ENCODE assay signal across 37 cellular contexts in genomic region chr9:34607331-34607730, GRCh38. TPM values are rescaled to one million over a fixed set of nuclear protein-coding genes. Genes with fewer than 3 reads are reported as not detected.
"Had no signal": no experiment of that assay in that cellular context is flagged by ENCODE, and none has a peak within 500 bp of the region (broad histone marks: within the 10 kb centered on the region; RNA-seq: fewer than 3 reads in every experiment).

No MANE protein-coding gene starts in this region.

- H3K36me3 ChIP-seq: adrenal gland, brain microvascular endothelial cell, breast epithelium had no signal

- H3K9me3 ChIP-seq: adrenal gland, body of pancreas, breast epithelium had no signal

- H3K27ac Mint-ChIP-seq: activated B cell treated with CpG ODN at 0.5 μM for 24 hours; activated CD4-positive, alpha-beta memory T cell treated with anti-CD3 and anti-CD28 coated beads for 36 hours; activated CD4-positive, alpha-beta T cell treated with anti-CD3 and anti-CD28 coated beads, Interleukin-2, amount 10 ng/mL, durations not matched to agents 24 days and 14 days; activated CD8-positive, alpha-beta T cell treated with anti-CD3 and anti-CD28 coated beads for 36 hours; activated naive CD4-positive, alpha-beta T cell treated with anti-CD3 and anti-CD28 coated beads for 36 hours; activated naive CD4-positive, alpha-beta T cell treated with anti-CD3 and anti-CD28 coated beads, Interleukin-2, amount 50 U/mL, for 72 hours; activated naive CD8-positive, alpha-beta T cell treated with anti-CD3 and anti-CD28 coated beads for 36 hours; activated T-cell treated with anti-CD3 and anti-CD28 coated beads, Interleukin-2, amount 50 U/mL, for 72 hours; activated T-helper 1 cell treated with anti-CD3 and anti-CD28 coated beads, Interleukin-12 subunit alpha, Interleukin-12 subunit beta, Interleukin-2, Interleukin-4 antibody, amounts not matched to agents 30 ng/mL and 10 ng/mL and 1 ng/mL, durations not matched to agents 14 hours and 24 hours and 36 hours; activated T-helper 17 cell treated with anti-CD3 and anti-CD28 coated beads, Interleukin-2, amount 50 U/mL, for 72 hours; T-cell; T-helper 2 cell treated with Interferon-gamma antibody and Interleukin-4, amounts not matched to agents 5 μg/mL and 100 μg/mL, for 36 hours had no signal

- H3K27ac ChIP-seq: adrenal gland, body of pancreas, brain microvascular endothelial cell, breast epithelium, VCaP had no signal

- H3K4me3 ChIP-seq: adrenal gland, body of pancreas, breast epithelium had no signal

- ATAC-seq: activated CD8-positive, alpha-beta T cell treated with anti-CD3 and anti-CD28 coated beads for 36 hours; activated naive CD4-positive, alpha-beta T cell treated with anti-CD3 and anti-CD28 coated beads, Interleukin-2, amount 50 U/mL, for 72 hours; activated T-cell treated with anti-CD3 and anti-CD28 coated beads, Interleukin-2, amount 50 U/mL, for 4 hours; activated T-cell treated with anti-CD3 and anti-CD28 coated beads, Interleukin-2, amount 50 U/mL, for 72 hours; activated T-helper 17 cell treated with anti-CD3 and anti-CD28 coated beads, Interleukin-2, amount 50 U/mL, for 72 hours; body of pancreas; T-cell had no signal

- H3K4me3 Mint-ChIP-seq: activated B cell treated with CpG ODN at 0.5 μM for 24 hours; activated CD4-positive, alpha-beta memory T cell treated with anti-CD3 and anti-CD28 coated beads for 36 hours; activated CD4-positive, alpha-beta T cell treated with anti-CD3 and anti-CD28 coated beads, Interleukin-2, amount 10 ng/mL, durations not matched to agents 24 days and 14 days; activated CD8-positive, alpha-beta T cell treated with anti-CD3 and anti-CD28 coated beads for 36 hours; activated naive CD4-positive, alpha-beta T cell treated with anti-CD3 and anti-CD28 coated beads for 36 hours; activated naive CD8-positive, alpha-beta T cell treated with anti-CD3 and anti-CD28 coated beads for 36 hours; activated T-cell treated with anti-CD3 and anti-CD28 coated beads, Interleukin-2, amount 50 U/mL, for 4 hours; activated T-cell treated with anti-CD3 and anti-CD28 coated beads, Interleukin-2, amount 50 U/mL, for 72 hours; activated T-helper 1 cell treated with anti-CD3 and anti-CD28 coated beads, Interleukin-12 subunit alpha, Interleukin-12 subunit beta, Interleukin-2, Interleukin-4 antibody, amounts not matched to agents 30 ng/mL and 10 ng/mL and 1 ng/mL, durations not matched to agents 14 hours and 24 hours and 36 hours; activated T-helper 17 cell treated with anti-CD3 and anti-CD28 coated beads, Interleukin-2, amount 50 U/mL, for 72 hours; T-cell; T-helper 2 cell treated with Interferon-gamma antibody and Interleukin-4, amounts not matched to agents 5 μg/mL and 100 μg/mL, for 36 hours had no signal

- H3K27me3 Mint-ChIP-seq: activated CD4-positive, alpha-beta memory T cell treated with anti-CD3 and anti-CD28 coated beads for 36 hours; activated CD8-positive, alpha-beta T cell treated with anti-CD3 and anti-CD28 coated beads for 36 hours; activated naive CD8-positive, alpha-beta T cell treated with anti-CD3 and anti-CD28 coated beads for 36 hours had no signal

- H3K4me1 Mint-ChIP-seq: activated T-helper 17 cell treated with anti-CD3 and anti-CD28 coated beads, Interleukin-2, amount 50 U/mL, for 72 hours had no signal

- DNase-seq: activated B cell treated with CpG ODN at 0.5 μM for 24 hours; activated CD4-positive, alpha-beta memory T cell treated with anti-CD3 and anti-CD28 coated beads for 36 hours; activated CD4-positive, alpha-beta T cell treated with anti-CD3 and anti-CD28 coated beads for 4 hours; activated CD4-positive, alpha-beta T cell treated with anti-CD3 and anti-CD28 coated beads, Interleukin-2, amount 10 ng/mL, durations not matched to agents 24 days and 14 days; activated CD4-positive, alpha-beta T cell treated with anti-CD3 and anti-CD28 coated beads, Interleukin-2, amount 50 U/mL, for 1 hour; activated CD4-positive, alpha-beta T cell treated with anti-CD3 and anti-CD28 coated beads, Interleukin-2, amount 50 U/mL, for 4 hours; activated CD4-positive, CD25-positive, alpha-beta regulatory T cell treated with anti-CD3 and anti-CD28 coated beads, Interleukin-2, amount 50 U/mL, for 72 hours; activated CD8-positive, alpha-beta memory T cell treated with anti-CD3 and anti-CD28 coated beads, Interleukin-2, amount 50 U/mL, for 4 hours; activated CD8-positive, alpha-beta T cell treated with anti-CD3 and anti-CD28 coated beads for 36 hours; activated effector memory CD4-positive, alpha-beta T cell treated with anti-CD3 and anti-CD28 coated beads, Interleukin-2, amount 50 U/mL, for 16 hours; activated gamma-delta T cell treated with Interleukin-2 at 50 U/mL for 16 hours; activated naive CD4-positive, alpha-beta T cell; activated naive CD4-positive, alpha-beta T cell treated with anti-CD3 and anti-CD28 coated beads for 36 hours; activated naive CD4-positive, alpha-beta T cell treated with anti-CD3 and anti-CD28 coated beads, Interleukin-2, amount 50 U/mL, for 16 hours; activated naive CD8-positive, alpha-beta T cell treated with anti-CD3 and anti-CD28 coated beads for 36 hours; activated T-cell treated with anti-CD3 and anti-CD28 coated beads for 4 hours; activated T-cell treated with anti-CD3 and anti-CD28 coated beads, Interleukin-2, amount 50 U/mL, for 1 hour; activated T-cell treated with anti-CD3 and anti-CD28 coated beads, Interleukin-2, amount 50 U/mL, for 4 hours; activated T-cell treated with anti-CD3 and anti-CD28 coated beads, Interleukin-2, amount 50 U/mL, for 72 hours; adrenal gland; amniotic stem cell; aorta; body of pancreas; brain microvascular endothelial cell; central memory CD4-positive, alpha-beta T cell; T-cell; T-helper 2 cell; T-helper 9 cell had no signal

- H3K9me3 Mint-ChIP-seq: activated B cell treated with CpG ODN at 0.5 μM for 24 hours; activated CD4-positive, alpha-beta memory T cell treated with anti-CD3 and anti-CD28 coated beads for 36 hours; activated CD4-positive, alpha-beta T cell treated with anti-CD3 and anti-CD28 coated beads, Interleukin-2, amount 10 ng/mL, durations not matched to agents 24 days and 14 days; activated CD8-positive, alpha-beta T cell treated with anti-CD3 and anti-CD28 coated beads for 36 hours; activated naive CD4-positive, alpha-beta T cell treated with anti-CD3 and anti-CD28 coated beads for 36 hours; activated naive CD4-positive, alpha-beta T cell treated with anti-CD3 and anti-CD28 coated beads, Interleukin-2, amount 50 U/mL, for 72 hours; activated naive CD8-positive, alpha-beta T cell treated with anti-CD3 and anti-CD28 coated beads for 36 hours; activated T-cell treated with anti-CD3 and anti-CD28 coated beads, Interleukin-2, amount 50 U/mL, for 4 hours; activated T-cell treated with anti-CD3 and anti-CD28 coated beads, Interleukin-2, amount 50 U/mL, for 72 hours; activated T-helper 1 cell treated with anti-CD3 and anti-CD28 coated beads, Interleukin-12 subunit alpha, Interleukin-12 subunit beta, Interleukin-2, Interleukin-4 antibody, amounts not matched to agents 30 ng/mL and 10 ng/mL and 1 ng/mL, durations not matched to agents 14 hours and 24 hours and 36 hours; activated T-helper 17 cell treated with anti-CD3 and anti-CD28 coated beads, Interleukin-2, amount 50 U/mL, for 72 hours; T-cell; T-helper 2 cell treated with Interferon-gamma antibody and Interleukin-4, amounts not matched to agents 5 μg/mL and 100 μg/mL, for 36 hours had no signal

- H3K27me3 ChIP-seq: adrenal gland, body of pancreas, breast epithelium had no signal

RNA-seq across cellular contexts. Expression of gene CNTFR, which starts 17.8 kb away (rescaled TPM):
- total RNA-seq: activated B cell treated with CpG ODN at 0.5 μM for 24 hours; activated CD4-positive, alpha-beta memory T cell treated with anti-CD3 and anti-CD28 coated beads for 36 hours; activated CD4-positive, alpha-beta T cell treated with anti-CD3 and anti-CD28 coated beads, Interleukin-2, amount 10 ng/mL, durations not matched to agents 24 days and 14 days; activated CD8-positive, alpha-beta memory T cell treated with anti-CD3 and anti-CD28 coated beads for 36 hours; activated CD8-positive, alpha-beta T cell treated with anti-CD3 and anti-CD28 coated beads for 36 hours; activated naive CD4-positive, alpha-beta T cell treated with anti-CD3 and anti-CD28 coated beads for 36 hours; activated naive CD8-positive, alpha-beta T cell treated with anti-CD3 and anti-CD28 coated beads for 36 hours; activated T-cell treated with anti-CD3 and anti-CD28 coated beads, Interleukin-2, amount 50 U/mL, for 72 hours; activated T-helper 1 cell treated with anti-CD3 and anti-CD28 coated beads, Interleukin-12 subunit alpha, Interleukin-12 subunit beta, Interleukin-2, Interleukin-4 antibody, amounts not matched to agents 30 ng/mL and 10 ng/mL and 1 ng/mL, durations not matched to agents 14 hours and 24 hours and 36 hours; activated T-helper 17 cell treated with anti-CD3 and anti-CD28 coated beads, Interleukin-2, amount 50 U/mL, for 72 hours; T-cell; T-helper 1 cell treated with Interleukin-12 subunit alpha and Interleukin-12 subunit beta and Interleukin-4 antibody, amounts not matched to agents 30 ng/mL and 1 ng/mL, for 36 hours had no signal

RNA-seq across cellular contexts. Expression of gene ARID3C, which starts 21.5 kb away (rescaled TPM):
- total RNA-seq: activated B cell treated with CpG ODN at 0.5 μM for 24 hours; activated T-cell treated with anti-CD3 and anti-CD28 coated beads, Interleukin-2, amount 50 U/mL, for 4 hours; adrenal gland; aorta; body of pancreas; cardiac septum had no signal
- polyA plus RNA-seq: adrenal gland, aorta had no signal
